In the genomic region with DNA sequence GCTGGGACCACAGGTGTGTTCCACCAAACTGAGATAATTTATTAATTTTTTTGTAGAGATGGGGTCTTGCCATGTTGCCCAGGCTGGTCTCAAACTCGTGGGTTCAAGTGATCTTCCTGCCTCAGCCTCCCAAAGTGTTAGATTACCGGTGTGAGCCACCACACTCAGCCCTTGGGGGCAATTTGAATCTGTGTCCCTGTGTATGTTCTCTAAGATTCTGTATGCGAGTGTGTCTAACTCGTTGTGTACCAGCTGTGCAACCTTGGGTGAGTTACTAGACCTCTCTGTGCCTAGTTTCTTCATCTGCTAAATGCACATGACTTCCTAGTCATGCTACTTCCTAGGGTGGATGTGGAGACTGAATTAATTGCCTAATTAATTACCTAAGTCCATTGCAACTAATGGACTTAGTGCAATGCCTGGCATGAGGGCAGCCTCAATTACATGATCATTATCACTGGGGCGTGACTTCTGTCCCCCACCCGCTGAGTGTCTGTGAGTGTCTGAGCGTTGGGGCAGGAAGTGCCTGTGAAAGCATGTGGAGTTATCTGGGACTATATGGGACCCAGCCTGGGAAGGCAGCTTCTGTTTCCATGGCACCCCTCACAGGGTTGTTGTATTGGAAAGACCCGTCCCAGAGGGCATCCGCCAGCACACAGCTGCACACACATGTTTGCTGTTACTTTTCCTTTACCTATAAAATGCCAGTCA, we compare ENCODE assay signal across 2 cellular contexts.
A peak's percentile ranks its signal among the peaks of the same experiment; 100 is the strongest.
TF ChIP-seq lines count a peak whose summit lies in the region.

No MANE protein-coding gene starts in this region.

TF ChIP-seq in Ishikawa, 13 proteins besides CTCF, POLR2A, EP300 and RAD21:
- TF ChIP-seq CREB1 (IDR thresholded peaks at IDR 0.05; ENCODE audit: low read depth) (no peak), TEAD4 (IDR thresholded peaks at IDR 0.05) (peak; percentile 42; the same call in 1 of the 2 replicates)

TF ChIP-seq in K562, 482 proteins besides CTCF, POLR2A, EP300 and RAD21 (continues in another document):
- no peak for TF ChIP-seq MBD2 (IDR thresholded peaks at IDR 0.05; ENCODE audit: borderline replicate concordance, low read depth)
- 0 out of 2 replicates have a peak, but pooled peaks have one; percentile 16 for TF ChIP-seq SPI1 (IDR thresholded peaks at IDR 0.05; ENCODE audit: borderline replicate concordance, low read depth, low read length)
- TF ChIP-seq GATA2 (CRISPR knock-in tag; IDR thresholded peaks at IDR 0.05), result no peak
- no peak for TF ChIP-seq KDM5B (IDR thresholded peaks at IDR 0.05; ENCODE audit: insufficient replicate concordance, low read depth, low read length)
- TF ChIP-seq, protein P1, sequence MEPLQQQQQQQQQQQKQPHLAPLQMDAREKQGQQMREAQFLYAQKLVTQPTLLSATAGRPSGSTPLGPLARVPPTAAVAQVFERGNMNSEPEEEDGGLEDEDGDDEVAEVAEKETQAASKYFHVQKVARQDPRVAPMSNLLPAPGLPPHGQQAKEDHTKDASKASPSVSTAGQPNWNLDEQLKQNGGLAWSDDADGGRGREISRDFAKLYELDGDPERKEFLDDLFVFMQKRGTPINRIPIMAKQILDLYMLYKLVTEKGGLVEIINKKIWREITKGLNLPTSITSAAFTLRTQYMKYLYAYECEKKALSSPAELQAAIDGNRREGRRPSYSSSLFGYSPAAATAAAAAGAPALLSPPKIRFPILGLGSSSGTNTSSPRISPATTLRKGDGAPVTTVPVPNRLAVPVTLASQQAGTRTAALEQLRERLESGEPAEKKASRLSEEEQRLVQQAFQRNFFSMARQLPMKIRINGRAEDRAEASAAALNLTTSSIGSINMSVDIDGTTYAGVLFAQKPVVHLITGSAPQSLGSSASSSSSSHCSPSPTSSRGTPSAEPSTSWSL (CRISPR knock-in tag; IDR thresholded peaks at IDR 0.05; ENCODE audit: borderline replicate concordance), result no peak
- TF ChIP-seq NBN (IDR thresholded peaks at IDR 0.05; ENCODE audit: low read depth), result no peak
- no peak for TF ChIP-seq XRCC3 (IDR thresholded peaks at IDR 0.05)
- no peak for TF ChIP-seq ZNF165 (CRISPR knock-in tag; IDR thresholded peaks at IDR 0.05; ENCODE audit: borderline replicate concordance)
- no peak for TF ChIP-seq KLF1 (tag; IDR thresholded peaks at IDR 0.05)
- TF ChIP-seq CHD4 (IDR thresholded peaks at IDR 0.05; ENCODE audit: insufficient read depth, insufficient replicate concordance, low read depth, low read length, poor library complexity, severe bottlenecking), result peak; percentile 25
- TF ChIP-seq, protein P2, sequence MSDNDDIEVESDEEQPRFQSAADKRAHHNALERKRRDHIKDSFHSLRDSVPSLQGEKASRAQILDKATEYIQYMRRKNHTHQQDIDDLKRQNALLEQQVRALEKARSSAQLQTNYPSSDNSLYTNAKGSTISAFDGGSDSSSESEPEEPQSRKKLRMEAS (CRISPR knock-in tag; IDR thresholded peaks at IDR 0.05), result no peak
- no peak for TF ChIP-seq ZNF589 (CRISPR knock-in tag; IDR thresholded peaks at IDR 0.05; ENCODE audit: low read depth)
- TF ChIP-seq ZKSCAN8 (CRISPR knock-in tag; IDR thresholded peaks at IDR 0.05), result no peak
- peak; percentile 77 for TF ChIP-seq RBM25 (IDR thresholded peaks at IDR 0.05; ENCODE audit: low read depth, low read length, severe bottlenecking)
- TF ChIP-seq BCOR (IDR thresholded peaks at IDR 0.05), result peak; percentile 88
- no peak for TF ChIP-seq ZNF77 (CRISPR knock-in tag; IDR thresholded peaks at IDR 0.05)
- TF ChIP-seq DIDO1 (tag; IDR thresholded peaks at IDR 0.05; ENCODE audit: low read depth), result no peak
- TF ChIP-seq, protein P3, sequence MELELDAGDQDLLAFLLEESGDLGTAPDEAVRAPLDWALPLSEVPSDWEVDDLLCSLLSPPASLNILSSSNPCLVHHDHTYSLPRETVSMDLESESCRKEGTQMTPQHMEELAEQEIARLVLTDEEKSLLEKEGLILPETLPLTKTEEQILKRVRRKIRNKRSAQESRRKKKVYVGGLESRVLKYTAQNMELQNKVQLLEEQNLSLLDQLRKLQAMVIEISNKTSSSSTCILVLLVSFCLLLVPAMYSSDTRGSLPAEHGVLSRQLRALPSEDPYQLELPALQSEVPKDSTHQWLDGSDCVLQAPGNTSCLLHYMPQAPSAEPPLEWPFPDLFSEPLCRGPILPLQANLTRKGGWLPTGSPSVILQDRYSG (tag; conservative IDR thresholded peaks at IDR 0.05; ENCODE audit: low read depth), result no peak
- no peak for TF ChIP-seq C11orf30 (IDR thresholded peaks at IDR 0.05; ENCODE audit: low read depth)
- TF ChIP-seq PHF8 (IDR thresholded peaks at IDR 0.05; ENCODE audit: borderline replicate concordance, low read length), result no peak
- no peak for TF ChIP-seq NFE2L1 (tag; IDR thresholded peaks at IDR 0.05; ENCODE audit: borderline replicate concordance, low read depth)
- TF ChIP-seq NR2F6 (CRISPR knock-in tag; IDR thresholded peaks at IDR 0.05), result no peak
- no peak for TF ChIP-seq COPS2 (conservative IDR thresholded peaks at IDR 0.05)
- TF ChIP-seq CBX3 (IDR thresholded peaks at IDR 0.05; ENCODE audit: borderline replicate concordance in 1 of 2, low read length in 2 of 2), result no peak
- no peak for TF ChIP-seq ZBED1 (IDR thresholded peaks at IDR 0.05)
- TF ChIP-seq ZC3H8 (IDR thresholded peaks at IDR 0.05), result no peak
- no peak for TF ChIP-seq LEF1 (IDR thresholded peaks at IDR 0.05)
- TF ChIP-seq CBFA2T3 (IDR thresholded peaks at IDR 0.05), result no peak
- TF ChIP-seq ADNP (tag; IDR thresholded peaks at IDR 0.05), result peak; percentile 86
- TF ChIP-seq, protein P4, sequence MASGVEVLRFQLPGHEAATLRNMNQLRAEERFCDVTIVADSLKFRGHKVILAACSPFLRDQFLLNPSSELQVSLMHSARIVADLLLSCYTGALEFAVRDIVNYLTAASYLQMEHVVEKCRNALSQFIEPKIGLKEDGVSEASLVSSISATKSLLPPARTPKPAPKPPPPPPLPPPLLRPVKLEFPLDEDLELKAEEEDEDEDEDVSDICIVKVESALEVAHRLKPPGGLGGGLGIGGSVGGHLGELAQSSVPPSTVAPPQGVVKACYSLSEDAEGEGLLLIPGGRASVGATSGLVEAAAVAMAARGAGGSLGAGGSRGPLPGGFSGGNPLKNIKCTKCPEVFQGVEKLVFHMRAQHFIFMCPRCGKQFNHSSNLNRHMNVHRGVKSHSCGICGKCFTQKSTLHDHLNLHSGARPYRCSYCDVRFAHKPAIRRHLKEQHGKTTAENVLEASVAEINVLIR (CRISPR knock-in tag; IDR thresholded peaks at IDR 0.05), result no peak
- no peak for TF ChIP-seq ZNF695 (CRISPR knock-in tag; IDR thresholded peaks at IDR 0.05)
- TF ChIP-seq KDM1A (IDR thresholded peaks at IDR 0.05), result peak; percentile 66 to 80
- no peak for TF ChIP-seq TSC22D4 (tag; IDR thresholded peaks at IDR 0.05)
- no peak for TF ChIP-seq PYGO2 (tag; IDR thresholded peaks at IDR 0.05)
- TF ChIP-seq POLR2AphosphoS2 (IDR thresholded peaks at IDR 0.05; ENCODE audit: low read length), result no peak
- TF ChIP-seq ZNF121 (CRISPR knock-in tag; conservative IDR thresholded peaks at IDR 0.05), result peak; percentile 89
- TF ChIP-seq SMARCA5 (IDR thresholded peaks at IDR 0.05), result peak; percentile 73; the same call in 1 of the 2 replicates
- no peak for TF ChIP-seq ZNF23 (CRISPR knock-in tag; IDR thresholded peaks at IDR 0.05)
- TF ChIP-seq STAG1 (CRISPR knock-in tag; IDR thresholded peaks at IDR 0.05; ENCODE audit: borderline replicate concordance), result no peak
- TF ChIP-seq, protein P5, sequence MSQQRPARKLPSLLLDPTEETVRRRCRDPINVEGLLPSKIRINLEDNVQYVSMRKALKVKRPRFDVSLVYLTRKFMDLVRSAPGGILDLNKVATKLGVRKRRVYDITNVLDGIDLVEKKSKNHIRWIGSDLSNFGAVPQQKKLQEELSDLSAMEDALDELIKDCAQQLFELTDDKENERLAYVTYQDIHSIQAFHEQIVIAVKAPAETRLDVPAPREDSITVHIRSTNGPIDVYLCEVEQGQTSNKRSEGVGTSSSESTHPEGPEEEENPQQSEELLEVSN (IDR thresholded peaks at IDR 0.05; ENCODE audit: borderline replicate concordance in 1 of 2, extremely low read depth in 1 of 2, insufficient read depth in 1 of 2, insufficient read length in 1 of 2, low read depth in 1 of 2, low read length in 1 of 2, poor library complexity in 1 of 2, severe bottlenecking in 1 of 2), result no peak
- TF ChIP-seq, protein P6, sequence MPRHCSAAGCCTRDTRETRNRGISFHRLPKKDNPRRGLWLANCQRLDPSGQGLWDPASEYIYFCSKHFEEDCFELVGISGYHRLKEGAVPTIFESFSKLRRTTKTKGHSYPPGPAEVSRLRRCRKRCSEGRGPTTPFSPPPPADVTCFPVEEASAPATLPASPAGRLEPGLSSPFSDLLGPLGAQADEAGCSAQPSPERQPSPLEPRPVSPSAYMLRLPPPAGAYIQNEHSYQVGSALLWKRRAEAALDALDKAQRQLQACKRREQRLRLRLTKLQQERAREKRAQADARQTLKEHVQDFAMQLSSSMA (CRISPR knock-in tag; IDR thresholded peaks at IDR 0.05), result no peak
- no peak for TF ChIP-seq MTA1 (IDR thresholded peaks at IDR 0.05; ENCODE audit: borderline replicate concordance)
- TF ChIP-seq RHOXF2B (CRISPR knock-in tag; conservative IDR thresholded peaks at IDR 0.05), result no peak
- TF ChIP-seq, protein P7, sequence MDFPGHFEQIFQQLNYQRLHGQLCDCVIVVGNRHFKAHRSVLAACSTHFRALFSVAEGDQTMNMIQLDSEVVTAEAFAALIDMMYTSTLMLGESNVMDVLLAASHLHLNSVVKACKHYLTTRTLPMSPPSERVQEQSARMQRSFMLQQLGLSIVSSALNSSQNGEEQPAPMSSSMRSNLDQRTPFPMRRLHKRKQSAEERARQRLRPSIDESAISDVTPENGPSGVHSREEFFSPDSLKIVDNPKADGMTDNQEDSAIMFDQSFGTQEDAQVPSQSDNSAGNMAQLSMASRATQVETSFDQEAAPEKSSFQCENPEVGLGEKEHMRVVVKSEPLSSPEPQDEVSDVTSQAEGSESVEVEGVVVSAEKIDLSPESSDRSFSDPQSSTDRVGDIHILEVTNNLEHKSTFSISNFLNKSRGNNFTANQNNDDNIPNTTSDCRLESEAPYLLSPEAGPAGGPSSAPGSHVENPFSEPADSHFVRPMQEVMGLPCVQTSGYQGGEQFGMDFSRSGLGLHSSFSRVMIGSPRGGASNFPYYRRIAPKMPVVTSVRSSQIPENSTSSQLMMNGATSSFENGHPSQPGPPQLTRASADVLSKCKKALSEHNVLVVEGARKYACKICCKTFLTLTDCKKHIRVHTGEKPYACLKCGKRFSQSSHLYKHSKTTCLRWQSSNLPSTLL (IDR thresholded peaks at IDR 0.05), result no peak
- no peak for TF ChIP-seq MECOM (CRISPR knock-in tag; IDR thresholded peaks at IDR 0.05)
- TF ChIP-seq, protein P8, sequence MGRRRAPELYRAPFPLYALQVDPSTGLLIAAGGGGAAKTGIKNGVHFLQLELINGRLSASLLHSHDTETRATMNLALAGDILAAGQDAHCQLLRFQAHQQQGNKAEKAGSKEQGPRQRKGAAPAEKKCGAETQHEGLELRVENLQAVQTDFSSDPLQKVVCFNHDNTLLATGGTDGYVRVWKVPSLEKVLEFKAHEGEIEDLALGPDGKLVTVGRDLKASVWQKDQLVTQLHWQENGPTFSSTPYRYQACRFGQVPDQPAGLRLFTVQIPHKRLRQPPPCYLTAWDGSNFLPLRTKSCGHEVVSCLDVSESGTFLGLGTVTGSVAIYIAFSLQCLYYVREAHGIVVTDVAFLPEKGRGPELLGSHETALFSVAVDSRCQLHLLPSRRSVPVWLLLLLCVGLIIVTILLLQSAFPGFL (CRISPR knock-in tag; IDR thresholded peaks at IDR 0.05), result no peak
- TF ChIP-seq ZNF780A (CRISPR knock-in tag; IDR thresholded peaks at IDR 0.05), result no peak
- TF ChIP-seq NFXL1 (CRISPR knock-in tag; IDR thresholded peaks at IDR 0.05), result no peak
- TF ChIP-seq PHF21A (IDR thresholded peaks at IDR 0.05; ENCODE audit: borderline replicate concordance, low read depth), result no peak
- TF ChIP-seq TCF3 (CRISPR knock-in tag; IDR thresholded peaks at IDR 0.05), result no peak
- TF ChIP-seq, protein P9, sequence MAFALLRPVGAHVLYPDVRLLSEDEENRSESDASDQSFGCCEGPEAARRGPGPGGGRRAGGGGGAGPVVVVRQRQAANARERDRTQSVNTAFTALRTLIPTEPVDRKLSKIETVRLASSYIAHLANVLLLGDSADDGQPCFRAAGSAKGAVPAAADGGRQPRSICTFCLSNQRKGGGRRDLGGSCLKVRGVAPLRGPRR (CRISPR knock-in tag; IDR thresholded peaks at IDR 0.05), result no peak
- TF ChIP-seq, protein P10, sequence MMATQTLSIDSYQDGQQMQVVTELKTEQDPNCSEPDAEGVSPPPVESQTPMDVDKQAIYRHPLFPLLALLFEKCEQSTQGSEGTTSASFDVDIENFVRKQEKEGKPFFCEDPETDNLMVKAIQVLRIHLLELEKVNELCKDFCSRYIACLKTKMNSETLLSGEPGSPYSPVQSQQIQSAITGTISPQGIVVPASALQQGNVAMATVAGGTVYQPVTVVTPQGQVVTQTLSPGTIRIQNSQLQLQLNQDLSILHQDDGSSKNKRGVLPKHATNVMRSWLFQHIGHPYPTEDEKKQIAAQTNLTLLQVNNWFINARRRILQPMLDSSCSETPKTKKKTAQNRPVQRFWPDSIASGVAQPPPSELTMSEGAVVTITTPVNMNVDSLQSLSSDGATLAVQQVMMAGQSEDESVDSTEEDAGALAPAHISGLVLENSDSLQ (IDR thresholded peaks at IDR 0.05), result no peak
- TF ChIP-seq, protein P11, sequence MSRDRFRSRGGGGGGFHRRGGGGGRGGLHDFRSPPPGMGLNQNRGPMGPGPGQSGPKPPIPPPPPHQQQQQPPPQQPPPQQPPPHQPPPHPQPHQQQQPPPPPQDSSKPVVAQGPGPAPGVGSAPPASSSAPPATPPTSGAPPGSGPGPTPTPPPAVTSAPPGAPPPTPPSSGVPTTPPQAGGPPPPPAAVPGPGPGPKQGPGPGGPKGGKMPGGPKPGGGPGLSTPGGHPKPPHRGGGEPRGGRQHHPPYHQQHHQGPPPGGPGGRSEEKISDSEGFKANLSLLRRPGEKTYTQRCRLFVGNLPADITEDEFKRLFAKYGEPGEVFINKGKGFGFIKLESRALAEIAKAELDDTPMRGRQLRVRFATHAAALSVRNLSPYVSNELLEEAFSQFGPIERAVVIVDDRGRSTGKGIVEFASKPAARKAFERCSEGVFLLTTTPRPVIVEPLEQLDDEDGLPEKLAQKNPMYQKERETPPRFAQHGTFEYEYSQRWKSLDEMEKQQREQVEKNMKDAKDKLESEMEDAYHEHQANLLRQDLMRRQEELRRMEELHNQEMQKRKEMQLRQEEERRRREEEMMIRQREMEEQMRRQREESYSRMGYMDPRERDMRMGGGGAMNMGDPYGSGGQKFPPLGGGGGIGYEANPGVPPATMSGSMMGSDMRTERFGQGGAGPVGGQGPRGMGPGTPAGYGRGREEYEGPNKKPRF (IDR thresholded peaks at IDR 0.05; ENCODE audit: low read depth, low read length), result no peak
- TF ChIP-seq CBX1 (IDR thresholded peaks at IDR 0.05; ENCODE audit: low read depth), result 0 out of 2 replicates have a peak, but pooled peaks have one; percentile 21
- TF ChIP-seq ZFP36 (IDR thresholded peaks at IDR 0.05; ENCODE audit: low read depth, low read length, partially characterized antibody), result peak; percentile 82
- TF ChIP-seq ZNF696 (CRISPR knock-in tag; conservative IDR thresholded peaks at IDR 0.05), result no peak
- TF ChIP-seq NRF1 (conservative IDR thresholded peaks at IDR 0.05 in 1 of 2, IDR thresholded peaks at IDR 0.05 in 1 of 2), result no peak
- TF ChIP-seq CCAR2 (IDR thresholded peaks at IDR 0.05; ENCODE audit: low read depth, low read length), result no peak
- TF ChIP-seq ARID1B (IDR thresholded peaks at IDR 0.05), result no peak
- TF ChIP-seq EGR1 (conservative IDR thresholded peaks at IDR 0.05), result no peak
